1 cellular context compared by ENCODE assay signal in genomic region chr4:98838977-98839618, GRCh38.
TF ChIP-seq lines count a peak whose summit lies in the region.

No MANE protein-coding gene starts in this region.

TF ChIP-seq in K562, 482 proteins besides CTCF, POLR2A, EP300 and RAD21 (continued from another document and continues in another):
- TF ChIP-seq THRA (IDR thresholded peaks at IDR 0.05): no peak
- no peak for TF ChIP-seq ZNF133 (CRISPR knock-in tag; IDR thresholded peaks at IDR 0.05)
- no peak for TF ChIP-seq FOXJ2 (tag; IDR thresholded peaks at IDR 0.05)
- TF ChIP-seq NFYB (IDR thresholded peaks at IDR 0.05; ENCODE audit: extremely low read depth, insufficient read length): no peak
- no peak for TF ChIP-seq E4F1 (CRISPR knock-in tag; IDR thresholded peaks at IDR 0.05; ENCODE audit: borderline replicate concordance)
- TF ChIP-seq MBD2 (IDR thresholded peaks at IDR 0.05; ENCODE audit: borderline replicate concordance, low read depth): no peak
- peak; percentile 60 for TF ChIP-seq USF1 (CRISPR knock-in tag; IDR thresholded peaks at IDR 0.05)
- peak; percentile 77 for TF ChIP-seq GABPA (tag; conservative IDR thresholded peaks at IDR 0.05; ENCODE audit: low read depth)
- TF ChIP-seq ZNF263 (CRISPR knock-in tag; IDR thresholded peaks at IDR 0.05; ENCODE audit: borderline replicate concordance): no peak
- TF ChIP-seq HDAC6 (IDR thresholded peaks at IDR 0.05; ENCODE audit: low read depth, low read length): no peak
- no peak for TF ChIP-seq ZNF408 (CRISPR knock-in tag; IDR thresholded peaks at IDR 0.05; ENCODE audit: low read depth)
- no peak; a peak in 1 of 3 replicates for TF ChIP-seq CBX3 (IDR thresholded peaks at IDR 0.05; ENCODE audit: borderline replicate concordance in 1 of 2, low read length in 2 of 2)
- TF ChIP-seq RAD51 (IDR thresholded peaks at IDR 0.05; ENCODE audit: borderline replicate concordance, low read depth): peak; percentile 68
- no peak for TF ChIP-seq FIP1L1 (IDR thresholded peaks at IDR 0.05; ENCODE audit: low read depth, low read length, poor library complexity, severe bottlenecking)
- TF ChIP-seq HDAC1 (IDR thresholded peaks at IDR 0.05): no peak
- TF ChIP-seq MTA1 (IDR thresholded peaks at IDR 0.05; ENCODE audit: borderline replicate concordance): no peak
- TF ChIP-seq HMG20B (CRISPR knock-in tag; IDR thresholded peaks at IDR 0.05): no peak
- 0 out of 2 replicates have a peak, but pooled peaks have one; percentile 27 for TF ChIP-seq ZBTB40 (IDR thresholded peaks at IDR 0.05)
- no peak for TF ChIP-seq ZBTB40 (CRISPR knock-in tag; IDR thresholded peaks at IDR 0.05)
- no peak for TF ChIP-seq ZNF212 (CRISPR knock-in tag; IDR thresholded peaks at IDR 0.05)
- no peak for TF ChIP-seq ZNF134 (CRISPR knock-in tag; conservative IDR thresholded peaks at IDR 0.05)
- TF ChIP-seq BCL6 (CRISPR knock-in tag; IDR thresholded peaks at IDR 0.05): no peak
- TF ChIP-seq FOXA1 (IDR thresholded peaks at IDR 0.05; ENCODE audit: borderline replicate concordance): no peak
- no peak for TF ChIP-seq FOXP4 (CRISPR knock-in tag; IDR thresholded peaks at IDR 0.05; ENCODE audit: borderline replicate concordance)
- no peak for TF ChIP-seq KDM5B (IDR thresholded peaks at IDR 0.05; ENCODE audit: insufficient replicate concordance, low read depth, low read length)
- TF ChIP-seq CHD2 (IDR thresholded peaks at IDR 0.05; ENCODE audit: low read depth, low read length): no peak
- no peak for TF ChIP-seq ZNF778 (CRISPR knock-in tag; IDR thresholded peaks at IDR 0.05)
- TF ChIP-seq ZNF518B (CRISPR knock-in tag; IDR thresholded peaks at IDR 0.05): no peak
- TF ChIP-seq EWSR1 (IDR thresholded peaks at IDR 0.05; ENCODE audit: borderline replicate concordance, low read depth, partially characterized antibody): no peak
- no peak for TF ChIP-seq ZNF253 (CRISPR knock-in tag; conservative IDR thresholded peaks at IDR 0.05)
- no peak for TF ChIP-seq PCBP2 (IDR thresholded peaks at IDR 0.05; ENCODE audit: low read depth, low read length, poor library complexity, severe bottlenecking)
- no peak for TF ChIP-seq ZNF146 (CRISPR knock-in tag; IDR thresholded peaks at IDR 0.05; ENCODE audit: unreplicated experiment)
- no peak for TF ChIP-seq BACH1 (tag; IDR thresholded peaks at IDR 0.05)
